ENCODE assay signal across 16 cellular contexts in genomic region chr18:62258606-62259005, GRCh38.
DNase-seq lines count a peak whose midpoint lies in the region; ATAC-seq lines count a peak whose summit lies in the region.
"Had no signal": no experiment of that assay in that cellular context is flagged by ENCODE, and none has a peak within 500 bp of the region (broad histone marks: within the 10 kb centered on the region; RNA-seq: fewer than 3 reads in every experiment).

No MANE protein-coding gene starts in this region.

- ATAC-seq in GM19438 (IDR thresholded peaks at IDR 0.05; ENCODE audit: low read depth, unreplicated experiment) (peak; percentile 73), HG03565 (IDR thresholded peaks at IDR 0.05; ENCODE audit: unreplicated experiment) (no peak)
- ATAC-seq: body of pancreas had no signal

- DNase-seq in AML-193 (lab: John Stamatoyannopoulos, UW) (peak; percentile 19 to 29), Kasumi-1 (lab: John Stamatoyannopoulos, UW) (peak; percentile 71 to 76), glomerular visceral epithelial cell (ENCODE audit: extremely low spot score) (peak; percentile 16), amniotic stem cell (lab: John Stamatoyannopoulos, UW) (no peak), NCI-H748 treated with DMSO at 0.1 percent for 48 hours (lab: John Stamatoyannopoulos, UW) (no peak)
- DNase-seq in activated T-cell treated with anti-CD3 and anti-CD28 coated beads, Interleukin-2, amount 50 U/mL, for 1 hour: no peak
- DNase-seq: activated CD8-positive, alpha-beta memory T cell treated with anti-CD3 and anti-CD28 coated beads for 24 hours; activated gamma-delta T cell treated with Interleukin-2 at 50 U/mL for 16 hours; COR-L47; NCI-H1436 treated with DMSO at 0.1 percent for 48 hours; NCI-H510A; ovary; spleen had no signal

Comparison
In these comparisons a context has a peak if more than half of its experiments do, and no peak if none do; other contexts are left out.
1. DNase-seq: peak in AML-193 (2 of 2), Kasumi-1 (2 of 2) and glomerular visceral epithelial cell (single experiment); none in amniotic stem cell (single experiment), activated T-cell treated with anti-CD3 and anti-CD28 coated beads, Interleukin-2, amount 50 U/mL, for 1 hour (single experiment) and NCI-H748 treated with DMSO at 0.1 percent for 48 hours (single experiment).